In the genomic region with DNA sequence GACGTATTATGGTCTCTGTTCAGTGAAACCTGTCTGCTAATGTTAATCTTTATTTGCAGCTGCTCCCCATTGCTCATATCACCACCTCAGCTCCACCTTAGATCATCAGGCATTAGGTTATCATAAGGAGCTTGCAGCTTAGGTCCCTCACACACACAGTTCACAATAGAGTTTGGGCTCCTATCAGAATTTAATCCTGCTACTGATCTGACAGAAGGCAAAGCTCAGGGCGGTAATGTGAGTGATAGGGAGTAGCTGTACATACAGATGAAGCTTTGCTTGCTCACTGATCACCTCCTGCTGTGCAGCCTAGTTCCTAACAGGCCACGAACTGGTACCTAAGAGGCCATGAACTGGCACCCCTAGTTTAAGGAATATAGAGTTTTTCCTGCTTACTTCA, we compare ENCODE assay signal across 29 cellular contexts.
"Had no signal": no experiment of that assay in that cellular context is flagged by ENCODE, and none has a peak within 500 bp of the region (broad histone marks: within the 10 kb centered on the region; RNA-seq: fewer than 3 reads in every experiment).

No MANE protein-coding gene starts in this region.

- H3K9ac ChIP-seq: parathyroid adenoma had no signal

- DNase-seq: dorsolateral prefrontal cortex; effector CD4-positive, alpha-beta T cell; foreskin fibroblast; gastrocnemius medialis; head of caudate nucleus; kidney; mucosa of descending colon; naive B cell; right lobe of liver; small intestine; stimulated activated CD4-positive, alpha-beta T cell treated with anti-CD3 and anti-CD28 coated beads, Interleukin-15, amount 100 ng/mL, for 24 hours; stimulated activated CD4-positive, alpha-beta T cell treated with anti-CD3 and anti-CD28 coated beads, Interleukin-4, amount 100 ng/mL, for 1 hour; stimulated activated CD8-positive, alpha-beta memory T cell treated with anti-CD3 and anti-CD28 coated beads, Interleukin-4, amount 100 ng/mL, for 48 hours; stimulated activated naive CD4-positive, alpha-beta T cell; stimulated activated naive CD8-positive, alpha-beta T cell treated with anti-CD3 and anti-CD28 coated beads, Interleukin-15, amount 100 ng/mL, for 72 hours; transverse colon; upper lobe of right lung; uterus had no signal

- H3K36me3 Mint-ChIP-seq: memory B cell; mesothelial cell of epicardium; naive B cell; natural killer cell treated with Interleukin-12 subunit alpha and Interleukin-12 subunit beta and Interleukin-15 and Interleukin-18, amount 100 ng/mL, for 72 hours had no signal

- H3K4me1 ChIP-seq: gastrocnemius medialis, parathyroid adenoma, right lobe of liver, suprapubic skin, transverse colon, upper lobe of right lung, uterus had no signal

- H3K27me3 ChIP-seq: dorsolateral prefrontal cortex, gastrocnemius medialis, right lobe of liver, suprapubic skin, transverse colon, upper lobe of right lung, uterus had no signal

- H3K9me3 ChIP-seq: gastrocnemius medialis, mucosa of descending colon, right lobe of liver, suprapubic skin, transverse colon, upper lobe of right lung, uterus had no signal

- H3K4me3 Mint-ChIP-seq: memory B cell; mesothelial cell of epicardium; naive B cell; natural killer cell treated with Interleukin-12 subunit alpha and Interleukin-12 subunit beta and Interleukin-15 and Interleukin-18, amount 100 ng/mL, for 72 hours; neural crest cell; stimulated activated naive CD8-positive, alpha-beta T cell treated with anti-CD3 and anti-CD28 coated beads, Interleukin-15, amount 100 ng/mL, for 72 hours had no signal

- H3K9me3 Mint-ChIP-seq: mesothelial cell of epicardium, neural crest cell had no signal

- H3K4me3 ChIP-seq: dorsolateral prefrontal cortex, gastrocnemius medialis, lung, mucosa of descending colon, right lobe of liver, suprapubic skin, transverse colon, upper lobe of right lung, uterus had no signal

- H3K27ac Mint-ChIP-seq: memory B cell; mesothelial cell of epicardium; naive B cell; natural killer cell treated with Interleukin-12 subunit alpha and Interleukin-12 subunit beta and Interleukin-15 and Interleukin-18, amount 100 ng/mL, for 72 hours; progenitor cell of endocrine pancreas; stimulated activated naive CD8-positive, alpha-beta T cell treated with anti-CD3 and anti-CD28 coated beads, Interleukin-15, amount 100 ng/mL, for 72 hours had no signal

- H3K36me3 ChIP-seq: gastrocnemius medialis, right lobe of liver, suprapubic skin, transverse colon, upper lobe of right lung, uterus had no signal

- H3K27ac ChIP-seq: dorsolateral prefrontal cortex, epithelial cell of prostate, gastrocnemius medialis, parathyroid adenoma, right lobe of liver, suprapubic skin, transverse colon, upper lobe of right lung, uterus had no signal

- H3K27me3 Mint-ChIP-seq: memory B cell; naive B cell; natural killer cell treated with Interleukin-12 subunit alpha and Interleukin-12 subunit beta and Interleukin-15 and Interleukin-18, amount 100 ng/mL, for 72 hours; progenitor cell of endocrine pancreas; stimulated activated naive CD8-positive, alpha-beta T cell treated with anti-CD3 and anti-CD28 coated beads, Interleukin-15, amount 100 ng/mL, for 72 hours had no signal

- ATAC-seq: esophagus mucosa; gastrocnemius medialis; left lobe of liver; mucosa of descending colon; natural killer cell treated with Interleukin-12 subunit alpha and Interleukin-12 subunit beta and Interleukin-15 and Interleukin-18, amount 100 ng/mL, for 72 hours; right lobe of liver; stimulated activated naive CD8-positive, alpha-beta T cell treated with anti-CD3 and anti-CD28 coated beads, Interleukin-15, amount 100 ng/mL, for 72 hours; upper lobe of right lung had no signal

- H3K4me1 Mint-ChIP-seq: memory B cell; naive B cell; stimulated activated naive CD8-positive, alpha-beta T cell treated with anti-CD3 and anti-CD28 coated beads, Interleukin-15, amount 100 ng/mL, for 72 hours had no signal
